Comparison of ENCODE assay signal across 24 cellular contexts in the genomic region with DNA sequence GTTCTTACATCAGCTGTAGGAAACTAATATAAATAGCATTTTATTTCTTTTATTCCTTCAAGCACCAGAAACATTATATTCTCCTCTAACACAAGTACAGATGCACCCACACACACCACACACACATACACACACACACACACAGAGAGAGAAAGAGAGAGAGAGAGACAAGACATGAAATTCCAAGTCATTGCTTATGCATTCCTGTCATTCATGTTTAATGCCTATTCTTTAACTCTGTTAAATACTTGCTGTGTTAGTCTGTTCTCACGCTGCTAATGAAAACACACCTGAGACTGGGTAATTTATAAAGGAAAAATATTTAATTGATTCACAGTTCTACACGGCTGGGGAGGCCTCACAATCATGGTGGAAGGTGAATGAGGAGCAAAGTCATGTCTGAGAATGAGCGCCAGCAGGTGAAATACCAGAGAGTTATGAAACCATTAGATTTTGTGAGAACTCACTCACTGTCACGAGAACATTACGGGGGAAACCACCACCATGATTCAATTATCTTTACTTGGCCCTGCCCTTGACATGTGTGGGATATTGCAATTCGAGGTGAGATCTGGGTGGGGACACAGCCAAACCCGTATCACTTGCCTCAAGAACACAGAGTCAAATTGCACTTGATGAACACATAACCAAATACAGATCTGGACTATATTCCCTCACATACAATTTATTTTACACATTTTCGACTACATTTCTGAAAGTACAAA.
A peak's percentile ranks its signal among the peaks of the same experiment; 100 is the strongest.
DNase-seq lines count a peak whose midpoint lies in the region; ATAC-seq, FAIRE-seq and TF ChIP-seq lines count a peak whose summit lies in the region.
"Had no signal": no experiment of that assay in that cellular context is flagged by ENCODE, and none has a peak within 500 bp of the region (broad histone marks: within the 10 kb centered on the region; RNA-seq: fewer than 3 reads in every experiment).

No MANE protein-coding gene starts in this region.

- BruUV-seq in K562 (replicated peaks; lab: Mats Ljungman, UMichigan): no TSS peak

- no peaks in the 10 kb centered on the region for H3K79me1 ChIP-seq in mesenchymal stem cell (replicated peaks; ENCODE audit: low read length, poor library complexity, severe bottlenecking)

- no peaks in the 10 kb centered on the region for H3K27me3 ChIP-seq in K562 (ENCODE audit: control insufficient read depth in 2 of 2, insufficient read depth in 2 of 2, low read length in 2 of 2)
- H3K27me3 ChIP-seq in mesenchymal stem cell (ENCODE audit: control insufficient read depth in 1 of 2, insufficient read depth in 1 of 2, low read length in 2 of 2): no peaks in the 10 kb centered on the region
- H3K27me3 ChIP-seq: BLaER1 treated with 17β-estradiol and CSF1 and Interleukin-3, amounts not matched to agents 10 nM and 100 nM; MG63; Peyer's patch; SJCRH30 had no signal

- peak; percentile 59 to 61 for ATAC-seq in activated CD4-positive, CD25-positive, alpha-beta regulatory T cell treated with anti-CD3 and anti-CD28 coated beads, Interleukin-2, amount 50 U/mL, for 24 hours
- ATAC-seq in K562: peak; percentile 75
- ATAC-seq in stimulated activated memory B cell treated with anti-CD40 and anti-IgM and Interleukin-4, amounts not matched to agents 10 μg/mL and 1 μg/mL and 100 μg/mL, for 72 hours: no peak

- in situ Hi-C loops in K562 (cut with MboI): no loop called here

- 5% methylated on average over 8 of the region's 8 CpGs for WGBS in K562 (ENCODE audit: insufficient coverage, low coverage, missing lambda C conversion rate)
- 87% methylated on average over 7 of the region's 8 CpGs for WGBS in mesenchymal stem cell

- POLR2A ChIA-PET in K562 (lab: Yijun Ruan, JAX): no interaction called here

- peaks cover 50% of the 10 kb centered on the region for H3K79me2 ChIP-seq in K562 (ENCODE audit: control insufficient read depth, insufficient read depth, low read length)

- H3K4me1 ChIP-seq in K562 (replicated peaks in 1 of 2; ENCODE audit: control insufficient read depth in 2 of 2, insufficient read depth in 2 of 2, low read length in 2 of 2) (no peaks in the 10 kb centered on the region; a peak in 1 of 5 replicates), mesenchymal stem cell (ENCODE audit: control insufficient read depth, insufficient read depth, low read depth, low read length) (peaks cover 2% of the 10 kb centered on the region)
- H3K4me1 ChIP-seq: BLaER1 treated with 17β-estradiol and CSF1 and Interleukin-3, amounts not matched to agents 10 nM and 100 nM; Peyer's patch had no signal

- no peak for TF ChIP-seq RAD21 in K562 (CRISPR knock-in tag; conservative IDR thresholded peaks at IDR 0.05 in 1 of 2, IDR thresholded peaks at IDR 0.05 in 1 of 2)

- H3K4me3 ChIP-seq in K562: no peak overlapping the region
- H3K4me3 ChIP-seq in mesenchymal stem cell (ENCODE audit: insufficient read depth in 1 of 2, low read depth in 1 of 2, low read length in 2 of 2): no peak overlapping the region
- H3K4me3 ChIP-seq: BLaER1 treated with 17β-estradiol and CSF1 and Interleukin-3, amounts not matched to agents 10 nM and 100 nM; MG63; Peyer's patch; SJCRH30 had no signal

- H3K9me1 ChIP-seq in K562 (ENCODE audit: control insufficient read depth, insufficient read depth, low read length): no peaks in the 10 kb centered on the region

- no peak overlapping the region for H4K8ac ChIP-seq in mesenchymal stem cell (ENCODE audit: low read length)

- CTCF ChIA-PET in K562 (lab: Yijun Ruan, JAX; ENCODE audit: low intra/inter-chr PET ratio): no interaction called here

- no peak for DNase-seq in activated CD4-positive, CD25-positive, alpha-beta regulatory T cell (lab: John Stamatoyannopoulos, UW)
- DNase-seq in K562 (ENCODE audit: extremely low read depth in 1 of 4, low spot score in 3 of 4) (peak in 2 of 4 experiments; percentile 11 to 47), mesenchymal stem cell (no peak), NCI-H2107 treated with DMSO at 0.1 percent for 48 hours (lab: John Stamatoyannopoulos, UW; ENCODE audit: unreplicated experiment) (no peak)
- no peak for DNase-seq in activated CD4-positive, alpha-beta T cell treated with anti-CD3 and anti-CD28 coated beads for 1 hour
- DNase-seq: 8988T; Calu3; CD4-positive, alpha-beta memory T cell; DMS153; MG63; NCI-H1048; NCI-H1417 treated with DMSO at 0.1 percent for 48 hours; NCI-H187 treated with DMSO at 0.1 percent for 48 hours; NCI-H2107; NCI-H345; NCI-H774; NK-92 treated with Interleukin-12 subunit alpha and Interleukin-12 subunit beta, amount 100 ng/mL, for 24 hours; Peyer's patch had no signal

- no peak overlapping the region for H3K27ac Mint-ChIP-seq in stimulated activated memory B cell treated with anti-CD40 and anti-IgM and Interleukin-4, amounts not matched to agents 10 μg/mL and 1 μg/mL and 100 μg/mL, for 72 hours
- H3K27ac Mint-ChIP-seq: CD4-positive, alpha-beta memory T cell had no signal

- no peak for TF ChIP-seq EP300 in K562 (IDR thresholded peaks at IDR 0.05; ENCODE audit: low read length)

- TF ChIP-seq POLR2A in K562 (conservative IDR thresholded peaks at IDR 0.05): no peak

- no peak overlapping the region for H3K14ac ChIP-seq in mesenchymal stem cell (ENCODE audit: low read length in 2 of 2)

- H2BK12ac ChIP-seq in mesenchymal stem cell (ENCODE audit: low read length in 2 of 2): no peak overlapping the region

- no peaks in the 10 kb centered on the region for H3K9me3 ChIP-seq in K562 (replicated peaks; ENCODE audit: control insufficient read depth, insufficient read depth, low read depth, low read length)
- no peaks in the 10 kb centered on the region for H3K9me3 ChIP-seq in mesenchymal stem cell (ENCODE audit: control insufficient read depth, low read length)
- H3K9me3 ChIP-seq: BLaER1 treated with 17β-estradiol and CSF1 and Interleukin-3, amounts not matched to agents 10 nM and 100 nM; MG63; Peyer's patch; SJCRH30 had no signal

- H2BK120ac ChIP-seq in mesenchymal stem cell (ENCODE audit: low read depth, low read length): no peak overlapping the region

- H3K27ac ChIP-seq in K562 (ENCODE audit: extremely low read depth, low read depth, low read length) (peak overlapping the region; percentile 64), mesenchymal stem cell (ENCODE audit: low read length, poor library complexity, severe bottlenecking) (peak overlapping the region; percentile 69)
- H3K27ac ChIP-seq: BLaER1 treated with 17β-estradiol and CSF1 and Interleukin-3, amounts not matched to agents 10 nM and 100 nM; Peyer's patch; SJCRH30 had no signal

- H3K23ac ChIP-seq in mesenchymal stem cell (ENCODE audit: low read length in 2 of 2): no peak overlapping the region

- H3K4me2 ChIP-seq in K562 (ENCODE audit: insufficient read depth, low read length) (peak overlapping the region; percentile 57), mesenchymal stem cell (ENCODE audit: low read length, poor library complexity, severe bottlenecking) (no peak overlapping the region)
- H3K4me2 ChIP-seq: BLaER1 treated with 17β-estradiol and CSF1 and Interleukin-3, amounts not matched to agents 10 nM and 100 nM had no signal

- H3K9ac ChIP-seq in K562 (ENCODE audit: insufficient read depth in 1 of 2, low read depth in 2 of 2, low read length in 2 of 2) (peak overlapping the region in 1 of 2 experiments; percentile 22; a peak in 1 of 4 replicates), mesenchymal stem cell (ENCODE audit: low read length) (no peak overlapping the region)
- H3K9ac ChIP-seq: BLaER1 treated with 17β-estradiol and CSF1 and Interleukin-3, amounts not matched to agents 10 nM and 100 nM had no signal

- H3K36me3 ChIP-seq in K562 (ENCODE audit: control insufficient read depth, insufficient read depth, low read length): no peaks in the 10 kb centered on the region
- no peaks in the 10 kb centered on the region for H3K36me3 ChIP-seq in mesenchymal stem cell (ENCODE audit: control insufficient read depth in 1 of 2, insufficient read depth in 2 of 2, low read depth in 1 of 2, low read length in 2 of 2)
- H3K36me3 ChIP-seq: BLaER1 treated with 17β-estradiol and CSF1 and Interleukin-3, amounts not matched to agents 10 nM and 100 nM; MG63; Peyer's patch; SJCRH30 had no signal

- H2AK5ac ChIP-seq in mesenchymal stem cell (ENCODE audit: low read length, severe bottlenecking): no peak overlapping the region

- no peak overlapping the region for H3K4me3 Mint-ChIP-seq in stimulated activated memory B cell treated with anti-CD40 and anti-IgM and Interleukin-4, amounts not matched to agents 10 μg/mL and 1 μg/mL and 100 μg/mL, for 72 hours
- H3K4me3 Mint-ChIP-seq: CD4-positive, alpha-beta memory T cell had no signal

- peak; percentile 67 for FAIRE-seq in K562 (lab: Jason Lieb, UNC)
- FAIRE-seq: GM19239, HTR-8/SVneo had no signal

- no peak overlapping the region for H2BK5ac ChIP-seq in mesenchymal stem cell (ENCODE audit: low read depth, low read length, poor library complexity, severe bottlenecking)

- no peaks in the 10 kb centered on the region for H3K4me1 Mint-ChIP-seq in stimulated activated memory B cell treated with anti-CD40 and anti-IgM and Interleukin-4, amounts not matched to agents 10 μg/mL and 1 μg/mL and 100 μg/mL, for 72 hours
- H3K4me1 Mint-ChIP-seq: CD4-positive, alpha-beta memory T cell had no signal

- H2AFZ ChIP-seq in K562 (ENCODE audit: low read depth, low read length) (no peak overlapping the region), mesenchymal stem cell (ENCODE audit: low read depth, low read length) (no peak overlapping the region)

- H3K18ac ChIP-seq in mesenchymal stem cell (ENCODE audit: low read depth in 1 of 2, low read length in 2 of 2): no peak overlapping the region

- no peak overlapping the region for H3K4ac ChIP-seq in mesenchymal stem cell (ENCODE audit: low read depth in 1 of 2, low read length in 2 of 2)

- no peaks in the 10 kb centered on the region for H3K27me3 Mint-ChIP-seq in stimulated activated memory B cell treated with anti-CD40 and anti-IgM and Interleukin-4, amounts not matched to agents 10 μg/mL and 1 μg/mL and 100 μg/mL, for 72 hours
- H3K27me3 Mint-ChIP-seq: CD4-positive, alpha-beta memory T cell had no signal

- H4K91ac ChIP-seq in mesenchymal stem cell (ENCODE audit: low read length): no peak overlapping the region

- no peak for TF ChIP-seq CTCF in K562 (IDR thresholded peaks at IDR 0.05 in 2 of 3, conservative IDR thresholded peaks at IDR 0.05 in 1 of 3; ENCODE audit: insufficient read depth in 2 of 3, low read depth in 1 of 3, low read length in 3 of 3)

- no peaks in the 10 kb centered on the region for H4K20me1 ChIP-seq in K562 (replicated peaks; ENCODE audit: control insufficient read depth, insufficient read depth, low read length)
- H4K20me1 ChIP-seq: BLaER1 treated with 17β-estradiol and CSF1 and Interleukin-3, amounts not matched to agents 10 nM and 100 nM had no signal

- H2BK15ac ChIP-seq in mesenchymal stem cell (ENCODE audit: low read depth, poor library complexity, severe bottlenecking): no peak overlapping the region

- no peaks in the 10 kb centered on the region for H3K36me3 Mint-ChIP-seq in stimulated activated memory B cell treated with anti-CD40 and anti-IgM and Interleukin-4, amounts not matched to agents 10 μg/mL and 1 μg/mL and 100 μg/mL, for 72 hours
- H3K36me3 Mint-ChIP-seq: CD4-positive, alpha-beta memory T cell had no signal

- H3K9me3 Mint-ChIP-seq in stimulated activated memory B cell treated with anti-CD40 and anti-IgM and Interleukin-4, amounts not matched to agents 10 μg/mL and 1 μg/mL and 100 μg/mL, for 72 hours: peaks cover 5% of the 10 kb centered on the region

- intact Hi-C loops in K562 (cut with micrococcal nuclease): no loop called here

TF ChIP-seq in K562, 482 proteins besides CTCF, POLR2A, EP300 and RAD21 (continues in another document):
- TF ChIP-seq DPF2 (IDR thresholded peaks at IDR 0.05): 0 out of 2 replicates have a peak, but pooled peaks have one; percentile 28
